Comparison of ENCODE assay signal across 3 cellular contexts in the genomic region with DNA sequence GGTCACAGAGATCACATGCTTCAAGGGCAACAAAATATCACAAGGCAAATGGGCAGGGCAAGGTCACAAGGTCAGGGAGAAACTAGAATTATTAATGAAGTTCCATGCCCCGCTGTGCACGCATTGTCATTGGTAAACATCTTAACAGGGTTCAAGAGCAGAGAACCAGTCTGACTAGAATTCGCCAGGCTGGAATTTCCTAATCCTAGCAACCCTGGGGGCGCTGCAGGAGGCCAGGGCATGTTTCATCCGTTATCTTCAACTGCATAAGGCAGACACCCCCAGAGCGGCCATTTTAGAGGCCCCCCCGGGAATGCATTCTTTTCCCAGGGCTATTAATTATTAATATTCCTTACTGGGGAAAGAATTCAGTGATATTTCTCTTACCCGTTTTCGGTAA. TPM values are rescaled to one million over a fixed set of nuclear protein-coding genes. Genes with fewer than 3 reads are reported as not detected.
"Had no signal": no experiment of that assay in that cellular context is flagged by ENCODE, and none has a peak within 500 bp of the region (broad histone marks: within the 10 kb centered on the region; RNA-seq: fewer than 3 reads in every experiment).

No MANE protein-coding gene starts in this region.

RNA-seq across cellular contexts. Expression of a gene that starts 54.6 kb away (rescaled TPM):
- total RNA-seq: pulmonary artery endothelial cell had no signal
- polyA plus RNA-seq: keratinocyte, neural cell had no signal
